3 cellular contexts compared by ENCODE assay signal in the genomic region with DNA sequence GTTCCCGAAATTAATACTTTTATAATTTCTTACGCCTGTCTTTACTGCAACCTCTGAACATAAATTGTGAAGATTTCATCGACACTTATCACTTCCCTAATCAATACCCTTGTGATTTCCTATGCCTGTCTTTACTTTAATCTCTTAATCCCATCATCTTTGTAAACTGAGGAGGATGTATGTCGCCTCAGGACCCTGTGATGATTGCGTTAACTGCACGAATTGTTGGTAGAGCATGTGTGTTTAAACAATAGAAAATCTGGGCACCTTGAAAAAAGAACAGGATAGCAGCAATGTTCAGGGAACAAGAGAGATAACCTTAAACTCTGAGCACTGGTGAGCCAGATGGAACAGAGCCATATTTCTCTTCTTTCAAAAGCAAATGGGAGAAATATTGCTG. TPM values are rescaled to one million over a fixed set of nuclear protein-coding genes. Genes with fewer than 3 reads are reported as not detected.
"Had no signal": no experiment of that assay in that cellular context is flagged by ENCODE, and none has a peak within 500 bp of the region (broad histone marks: within the 10 kb centered on the region; RNA-seq: fewer than 3 reads in every experiment).

No MANE protein-coding gene starts in this region.

RNA-seq across cellular contexts. Expression of a gene that starts 4.5 kb away (rescaled TPM):
- total RNA-seq: dermis microvascular lymphatic vessel endothelial cell, endothelial cell of umbilical vein, foreskin keratinocyte had no signal
- polyA plus RNA-seq: endothelial cell of umbilical vein had no signal
